In the genomic region with DNA sequence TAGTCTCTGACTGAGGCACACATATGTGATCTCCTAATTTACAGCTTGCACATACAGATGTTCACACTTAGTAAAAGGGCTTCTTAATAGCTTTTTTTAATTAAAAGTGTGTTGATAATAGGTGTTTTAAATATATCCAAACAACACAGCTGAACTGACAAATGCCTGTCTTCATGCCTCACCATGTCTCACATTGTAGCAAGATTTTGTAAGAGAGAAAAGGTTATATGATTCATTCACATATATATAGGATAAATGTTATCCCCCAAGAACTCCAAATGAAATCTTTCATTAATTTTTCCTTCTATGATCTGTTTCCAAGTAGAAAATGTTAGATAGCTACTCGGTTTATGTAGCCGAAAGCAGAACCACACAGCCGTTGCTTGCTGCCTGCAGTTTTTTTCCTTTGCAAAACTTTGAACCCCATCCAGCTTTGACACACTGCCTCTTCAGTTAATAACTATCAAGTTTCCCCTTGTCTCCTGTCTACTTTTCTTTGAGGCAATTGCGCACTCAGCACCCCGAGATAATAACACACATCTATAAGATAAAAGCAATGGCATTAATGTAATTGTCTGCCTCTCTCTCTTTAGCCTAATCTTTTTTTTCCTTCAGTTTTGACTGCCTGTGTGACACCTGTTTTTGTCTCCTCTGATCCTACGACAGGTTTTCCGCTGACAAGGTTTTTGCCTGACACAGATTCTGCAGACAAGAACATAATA, we compare ENCODE assay signal across 16 cellular contexts.
A peak's percentile ranks its signal among the peaks of the same experiment; 100 is the strongest.
DNase-seq lines count a peak whose midpoint lies in the region; ATAC-seq, FAIRE-seq and TF ChIP-seq lines count a peak whose summit lies in the region.
"Had no signal": no experiment of that assay in that cellular context is flagged by ENCODE, and none has a peak within 500 bp of the region (broad histone marks: within the 10 kb centered on the region; RNA-seq: fewer than 3 reads in every experiment).

No MANE protein-coding gene starts in this region.

- TF ChIP-seq CTCF in liver (IDR thresholded peaks at IDR 0.05; ENCODE audit: low read depth, low read length, missing input control) (no peak), HepG2 (CRISPR knock-in tag; IDR thresholded peaks at IDR 0.05) (no peak), brain (conservative IDR thresholded peaks at IDR 0.05) (no peak)

- no peak overlapping the region for H3K4ac ChIP-seq in mesenchymal stem cell (ENCODE audit: low read depth in 1 of 2, low read length in 2 of 2)

- H3K4me3 ChIP-seq in liver (ENCODE audit: low read depth in 1 of 3, low read length in 3 of 3) (peak overlapping the region in 2 of 3 donors; percentile 26 to 35), HepG2 (replicated peaks in 1 of 3; ENCODE audit: insufficient read depth in 1 of 3, low read depth in 2 of 3, low read length in 3 of 3) (no peak overlapping the region), mesenchymal stem cell (ENCODE audit: insufficient read depth in 1 of 2, low read depth in 1 of 2, low read length in 2 of 2) (peak overlapping the region in 1 of 2 experiments; percentile 33)

- CTCF ChIA-PET in HepG2 (lab: Yijun Ruan, JAX; ENCODE audit: low intra/inter-chr PET ratio, low total read pairs) = no interaction called here

- H3K4me2 ChIP-seq in HepG2 (ENCODE audit: low read depth, low read length) = no peak overlapping the region
- no peak overlapping the region for H3K4me2 ChIP-seq in mesenchymal stem cell (ENCODE audit: low read length, poor library complexity, severe bottlenecking)

- no peaks in the 10 kb centered on the region for H3K79me2 ChIP-seq in HepG2 (ENCODE audit: insufficient read depth, low read length)

- H3K18ac ChIP-seq in mesenchymal stem cell (ENCODE audit: low read depth in 1 of 2, low read length in 2 of 2) = no peak overlapping the region

- H2AFZ ChIP-seq in HepG2 (ENCODE audit: low read length) (no peak overlapping the region), mesenchymal stem cell (ENCODE audit: low read depth, low read length) (no peak overlapping the region)

- no peak for ATAC-seq in HepG2
- ATAC-seq in activated CD4-positive, CD25-positive, alpha-beta regulatory T cell treated with anti-CD3 and anti-CD28 coated beads, Interleukin-2, amount 50 U/mL, for 24 hours = no peak
- ATAC-seq in HG03095 (IDR thresholded peaks at IDR 0.05; ENCODE audit: unreplicated experiment) = no peak
- ATAC-seq: Panc1, T-helper 17 cell had no signal

- no peaks in the 10 kb centered on the region for H3K9me3 ChIP-seq in liver (ENCODE audit: control insufficient read depth in 4 of 4, low read length in 3 of 4)
- H3K9me3 ChIP-seq in HepG2 (ENCODE audit: low read length) = no peaks in the 10 kb centered on the region
- no peaks in the 10 kb centered on the region for H3K9me3 ChIP-seq in mesenchymal stem cell (ENCODE audit: control insufficient read depth, low read length)

- H2BK120ac ChIP-seq in mesenchymal stem cell (ENCODE audit: low read depth, low read length) = no peak overlapping the region

- in situ Hi-C loops in HepG2 (cut with HindIII; ENCODE audit: extremely low pct_ligation_motif_present, low pct_unique_long_range_greater_than_20kb) = no loop called here

- H3K27me3 Mint-ChIP-seq in brain = peaks cover 6% of the 10 kb centered on the region
- H3K27me3 Mint-ChIP-seq: activated CD4-positive, alpha-beta T cell treated with anti-CD3 and anti-CD28 coated beads, Interleukin-2, amount 10 ng/mL, durations not matched to agents 7 days and 5 days; T-helper 17 cell had no signal

- intact Hi-C loops in HepG2 (cut with micrococcal nuclease; ENCODE audit: unreplicated experiment) = no loop called here

- no peaks in the 10 kb centered on the region for H3K36me3 ChIP-seq in liver (ENCODE audit: control insufficient read depth in 4 of 4, insufficient read depth in 3 of 4, low read depth in 1 of 4, low read length in 3 of 4)
- no peaks in the 10 kb centered on the region for H3K36me3 ChIP-seq in HepG2 (replicated peaks in 1 of 2; ENCODE audit: control insufficient read depth in 1 of 2, insufficient read depth in 2 of 2, low read length in 2 of 2)
- H3K36me3 ChIP-seq in mesenchymal stem cell (ENCODE audit: control insufficient read depth in 1 of 2, insufficient read depth in 2 of 2, low read depth in 1 of 2, low read length in 2 of 2) = peaks cover 0 to 15% of the 10 kb centered on the region in 2 experiments

- TF ChIP-seq RAD21 in liver (IDR thresholded peaks at IDR 0.05) = no peak
- TF ChIP-seq RAD21 in HepG2 (CRISPR knock-in tag; IDR thresholded peaks at IDR 0.05) = no peak

- no peak overlapping the region for H2BK12ac ChIP-seq in mesenchymal stem cell (ENCODE audit: low read length in 2 of 2)

- H3K36me3 Mint-ChIP-seq in brain = no peaks in the 10 kb centered on the region

- H3K9ac ChIP-seq in liver (ENCODE audit: low read depth in 1 of 2, low read length in 2 of 2) = peak overlapping the region in 1 of 2 donors; percentile 53
- no peak overlapping the region for H3K9ac ChIP-seq in HepG2 (ENCODE audit: insufficient read depth, low read depth, low read length)
- peak overlapping the region; percentile 66 for H3K9ac ChIP-seq in mesenchymal stem cell (ENCODE audit: low read length)

- H4K91ac ChIP-seq in mesenchymal stem cell (ENCODE audit: low read length) = no peak overlapping the region

- H3K79me1 ChIP-seq in mesenchymal stem cell (replicated peaks; ENCODE audit: low read length, poor library complexity, severe bottlenecking) = peaks cover 28% of the 10 kb centered on the region

- no peaks in the 10 kb centered on the region for H4K20me1 ChIP-seq in HepG2 (ENCODE audit: insufficient read depth, low read length)

- DNase-seq in HepG2 (ENCODE audit: low spot score) = no peak
- no peak for DNase-seq in mesenchymal stem cell
- no peak for DNase-seq in NOMO-1 treated with DMSO at 0.1 percent for 48 hours (lab: John Stamatoyannopoulos, UW; ENCODE audit: unreplicated experiment)
- no peak for DNase-seq in hypothalamus (lab: John Stamatoyannopoulos, UW)
- DNase-seq: activated CD4-positive, alpha-beta T cell treated with anti-CD3 and anti-CD28 coated beads, Interleukin-2, amount 10 ng/mL, durations not matched to agents 7 days and 5 days; activated T-cell treated with anti-CD3 and anti-CD28 coated beads, Interleukin-2, amount 50 U/mL, for 1 hour; H7; NCI-H2029 treated with DMSO at 0.1 percent for 48 hours; T-helper 17 cell had no signal

- no peak overlapping the region for H3K23ac ChIP-seq in mesenchymal stem cell (ENCODE audit: low read length in 2 of 2)

- no peak for TF ChIP-seq EP300 in HepG2 (IDR thresholded peaks at IDR 0.05; ENCODE audit: low read depth in 2 of 2, low read length in 2 of 2)
- no peak for TF ChIP-seq EP300 in HepG2 (CRISPR knock-in tag; IDR thresholded peaks at IDR 0.05; ENCODE audit: borderline replicate concordance)

- POLR2A ChIA-PET in HepG2 (lab: Yijun Ruan, JAX) = no interaction called here

- H4K8ac ChIP-seq in mesenchymal stem cell (ENCODE audit: low read length) = no peak overlapping the region

- peaks cover 39% of the 10 kb centered on the region for H3K4me1 Mint-ChIP-seq in brain
- H3K4me1 Mint-ChIP-seq: activated CD4-positive, alpha-beta T cell treated with anti-CD3 and anti-CD28 coated beads, Interleukin-2, amount 10 ng/mL, durations not matched to agents 7 days and 5 days; T-helper 17 cell had no signal

- H3K4me1 ChIP-seq in liver (ENCODE audit: control insufficient read depth in 4 of 4, insufficient read depth in 4 of 4, low read length in 3 of 4) = peaks cover 0 to 16% (median 6%) of the 10 kb centered on the region in 4 donors
- no peaks in the 10 kb centered on the region for H3K4me1 ChIP-seq in HepG2 (ENCODE audit: insufficient read depth, low read length)
- peaks cover 2% of the 10 kb centered on the region for H3K4me1 ChIP-seq in mesenchymal stem cell (ENCODE audit: control insufficient read depth, insufficient read depth, low read depth, low read length)

- H2AK5ac ChIP-seq in mesenchymal stem cell (ENCODE audit: low read length, severe bottlenecking) = no peak overlapping the region

- no peaks in the 10 kb centered on the region for H3K9me3 Mint-ChIP-seq in brain
- H3K9me3 Mint-ChIP-seq: activated CD4-positive, alpha-beta T cell treated with anti-CD3 and anti-CD28 coated beads, Interleukin-2, amount 10 ng/mL, durations not matched to agents 7 days and 5 days had no signal

- H3K4me3 Mint-ChIP-seq in brain = peak overlapping the region in 4 of 5 experiments; percentile 11 to 38 (median 28)
- H3K4me3 Mint-ChIP-seq: activated CD4-positive, alpha-beta T cell treated with anti-CD3 and anti-CD28 coated beads, Interleukin-2, amount 10 ng/mL, durations not matched to agents 7 days and 5 days; T-helper 17 cell had no signal

- no peak for TF ChIP-seq POLR2A in HepG2 (IDR thresholded peaks at IDR 0.05; ENCODE audit: insufficient read depth in 1 of 2, low read depth in 2 of 2, low read length in 2 of 2)

- no TSS peak for BruUV-seq in HepG2 (replicated peaks; lab: Mats Ljungman, UMichigan)

- H3K27ac ChIP-seq in liver (ENCODE audit: low read depth in 1 of 2, low read length in 2 of 2) (peak overlapping the region in 1 of 2 donors; percentile 50), HepG2 (ENCODE audit: extremely low read length, insufficient read depth, low read length) (no peak overlapping the region), mesenchymal stem cell (ENCODE audit: low read length, poor library complexity, severe bottlenecking) (no peak overlapping the region)
- H3K27ac ChIP-seq: epithelial cell of prostate had no signal

- FAIRE-seq in HepG2 (lab: Jason Lieb, UNC) = no peak
- FAIRE-seq: GM18507 had no signal

- 52% methylated on average over 7 of the region's 7 CpGs for WGBS in liver
- 25% methylated on average over 7 of the region's 7 CpGs for WGBS in HepG2 (ENCODE audit: low lambda C conversion rate)
- WGBS in mesenchymal stem cell = 96% methylated on average over 7 of the region's 7 CpGs

- no peak overlapping the region for H2BK5ac ChIP-seq in mesenchymal stem cell (ENCODE audit: low read depth, low read length, poor library complexity, severe bottlenecking)

- H2BK15ac ChIP-seq in mesenchymal stem cell (ENCODE audit: low read depth, poor library complexity, severe bottlenecking) = no peak overlapping the region

- H3K27me3 ChIP-seq in liver (ENCODE audit: control insufficient read depth in 4 of 4, insufficient read depth in 4 of 4, low read length in 3 of 4) (no peaks in the 10 kb centered on the region), HepG2 (ENCODE audit: control insufficient read depth in 1 of 2, insufficient read depth in 2 of 2, low read length in 2 of 2) (no peaks in the 10 kb centered on the region; a peak in 1 of 5 replicates), mesenchymal stem cell (ENCODE audit: control insufficient read depth in 1 of 2, insufficient read depth in 1 of 2, low read length in 2 of 2) (no peaks in the 10 kb centered on the region)

- H3K14ac ChIP-seq in mesenchymal stem cell (ENCODE audit: low read length in 2 of 2) = no peak overlapping the region

- peak overlapping the region in 2 of 5 experiments; percentile 1 to 45 for H3K27ac Mint-ChIP-seq in brain
- H3K27ac Mint-ChIP-seq: activated CD4-positive, alpha-beta T cell treated with anti-CD3 and anti-CD28 coated beads, Interleukin-2, amount 10 ng/mL, durations not matched to agents 7 days and 5 days; T-helper 17 cell had no signal

TF ChIP-seq in HepG2, 621 proteins besides CTCF, POLR2A, EP300 and RAD21 (continues in another document):
- TF ChIP-seq SMARCC2 (IDR thresholded peaks at IDR 0.05) (no peak), RXRA (CRISPR knock-in tag; IDR thresholded peaks at IDR 0.05) (no peak), ZBTB8A (CRISPR knock-in tag; IDR thresholded peaks at IDR 0.05; ENCODE audit: borderline replicate concordance, low read depth) (no peak), RFXANK (CRISPR knock-in tag; IDR thresholded peaks at IDR 0.05) (no peak)

Comparison
In these comparisons a context has a peak if more than half of its experiments do, and no peak if none do; other contexts are left out.
1. H3K4me3 ChIP-seq: peak in liver (2 of 3); none in HepG2 (0 of 3).